ENCODE assay signal across 18 cellular contexts in genomic region chr5:154708207-154708606, GRCh38. TPM values are rescaled to one million over a fixed set of nuclear protein-coding genes. Genes with fewer than 3 reads are reported as not detected.
DNase-seq lines count a peak whose midpoint lies in the region; ATAC-seq and TF ChIP-seq lines count a peak whose summit lies in the region.
"Had no signal": no experiment of that assay in that cellular context is flagged by ENCODE, and none has a peak within 500 bp of the region (broad histone marks: within the 10 kb centered on the region; RNA-seq: fewer than 3 reads in every experiment).

No MANE protein-coding gene starts in this region.

- no peak for TF ChIP-seq POLR2A in right lobe of liver (IDR thresholded peaks at IDR 0.05)

- H3K9me3 ChIP-seq in right lobe of liver (no peaks in the 10 kb centered on the region), psoas muscle (no peaks in the 10 kb centered on the region)
- H3K9me3 ChIP-seq: BLaER1 had no signal

- DNase-seq in CD14-positive monocyte (ENCODE audit: low spot score) (no peak), WTC11 (ENCODE audit: low spot score) (no peak), right lobe of liver (no peak), psoas muscle (no peak), NCI-H526 treated with DMSO at 0.1 percent for 48 hours (lab: John Stamatoyannopoulos, UW) (no peak), T-helper 2 cell (no peak), brain microvascular endothelial cell (no peak)
- DNase-seq: 8988T; CD8-positive, alpha-beta T cell; DMS 273 treated with DMSO at 0.1 percent for 48 hours; DMS53; DND-41 had no signal

- CTCF ChIA-PET in WTC11 (lab: Charles Lee), result no interaction called here

- WGBS in right lobe of liver (ENCODE audit: insufficient coverage, low coverage, low lambda C conversion rate, missing lambda C conversion rate), result 44% methylated on average over 6 of the region's 6 CpGs
- WGBS in psoas muscle, 3 donors, result 54 to 72% (median 66%) methylated on average over 6 of the region's 6 CpGs

- H3K27me3 ChIP-seq in right lobe of liver (no peaks in the 10 kb centered on the region), psoas muscle (ENCODE audit: insufficient read depth in 3 of 3, low read length in 2 of 3) (no peaks in the 10 kb centered on the region), brain microvascular endothelial cell (replicated peaks) (no peaks in the 10 kb centered on the region)
- H3K27me3 ChIP-seq: BLaER1 had no signal

- H3K27ac ChIP-seq in right lobe of liver, result peak overlapping the region in 2 of 3 donors; percentile 16 to 74
- H3K27ac ChIP-seq in psoas muscle, result peak overlapping the region; percentile 55
- no peak overlapping the region for H3K27ac ChIP-seq in brain microvascular endothelial cell
- H3K27ac ChIP-seq: BLaER1, HL-60 had no signal

- H3K9me3 Mint-ChIP-seq in CD14-positive monocyte (peaks cover 0 to 2% (median 0%) of the 10 kb centered on the region in 7 donors), WTC11 (no peaks in the 10 kb centered on the region)
- H3K9me3 Mint-ChIP-seq: CD8-positive, alpha-beta T cell; GM23338; HFFc6 had no signal

- H3K4me1 Mint-ChIP-seq in CD14-positive monocyte, result peaks cover 27% of the 10 kb centered on the region
- peaks cover 50% of the 10 kb centered on the region for H3K4me1 Mint-ChIP-seq in WTC11

- no peak overlapping the region for H3K4me3 Mint-ChIP-seq in CD14-positive monocyte
- H3K4me3 Mint-ChIP-seq in WTC11, result no peak overlapping the region
- H3K4me3 Mint-ChIP-seq: CD8-positive, alpha-beta T cell; GM23338; HFFc6 had no signal

- POLR2A ChIA-PET in WTC11 (lab: Charles Lee), result no interaction called here

- TF ChIP-seq CTCF in CD14-positive monocyte (IDR thresholded peaks at IDR 0.05), result no peak
- no peak for TF ChIP-seq CTCF in WTC11 (IDR thresholded peaks at IDR 0.05)
- TF ChIP-seq CTCF in right lobe of liver (IDR thresholded peaks at IDR 0.05), result no peak
- TF ChIP-seq CTCF in psoas muscle (IDR thresholded peaks at IDR 0.05), result no peak
- TF ChIP-seq CTCF in brain microvascular endothelial cell (IDR thresholded peaks at IDR 0.05; ENCODE audit: low read depth, low read length, missing control alignments), result no peak

- in situ Hi-C loops in brain microvascular endothelial cell (cut with HindIII; ENCODE audit: low pct_ligation_motif_present, low sequenced_read_pairs), result no loop called here

- no peak for ATAC-seq in WTC11
- ATAC-seq in right lobe of liver, result peak in 1 of 4 donors; percentile 39
- ATAC-seq in psoas muscle, result peak in 3 of 4 donors; percentile 51 to 66 (median 53)
- ATAC-seq in SK-N-SH treated with all-trans-retinoic acid at 6 μM for 48 hours, result no peak
- ATAC-seq: CD8-positive, alpha-beta T cell; GM12878; GM23338 had no signal

- H3K36me3 Mint-ChIP-seq in CD14-positive monocyte (no peaks in the 10 kb centered on the region), WTC11 (no peaks in the 10 kb centered on the region)
- H3K36me3 Mint-ChIP-seq: CD8-positive, alpha-beta T cell had no signal

- H3K27ac Mint-ChIP-seq in CD14-positive monocyte (peak overlapping the region; percentile 35 to 98 (median 89)), WTC11 (peak overlapping the region; percentile 72; the same call in 1 of the 2 replicates)
- H3K27ac Mint-ChIP-seq: CD8-positive, alpha-beta T cell; GM23338; HFFc6 had no signal

- intact Hi-C loops in CD14-positive monocyte (cut with micrococcal nuclease) (loop anchor here in 1 of 2 donors (2.0 kb wide), 1 partner anchor 49 kb away; no protein-coding TSS in a partner anchor), right lobe of liver (cut with DNase I) (no loop called here), psoas muscle (cut with DNase I) (no loop called here)

- H3K36me3 ChIP-seq in right lobe of liver (no peaks in the 10 kb centered on the region), psoas muscle (ENCODE audit: insufficient read depth in 1 of 2, low read depth in 1 of 2) (no peaks in the 10 kb centered on the region), brain microvascular endothelial cell (replicated peaks) (no peaks in the 10 kb centered on the region)
- H3K36me3 ChIP-seq: BLaER1 had no signal

- H3K4me1 ChIP-seq in right lobe of liver, result peaks cover 0 to 27% (median 7%) of the 10 kb centered on the region in 4 donors
- peaks cover 21% of the 10 kb centered on the region for H3K4me1 ChIP-seq in psoas muscle
- H3K4me1 ChIP-seq: BLaER1 had no signal

- H3K27me3 Mint-ChIP-seq in CD14-positive monocyte (ENCODE audit: low read depth in 3 of 3) (peaks cover 0 to 2% (median 2%) of the 10 kb centered on the region in 3 donors), WTC11 (ENCODE audit: low read depth) (no peaks in the 10 kb centered on the region)

- H3K4me3 ChIP-seq in right lobe of liver (no peak overlapping the region), psoas muscle (no peak overlapping the region), brain microvascular endothelial cell (ENCODE audit: low read depth, low read length) (no peak overlapping the region)
- H3K4me3 ChIP-seq: BLaER1, GM12878, GM23338 had no signal

TF ChIP-seq in WTC11, 78 proteins besides CTCF, POLR2A, EP300 and RAD21 (continues in another document):
- TF ChIP-seq, protein P1, sequence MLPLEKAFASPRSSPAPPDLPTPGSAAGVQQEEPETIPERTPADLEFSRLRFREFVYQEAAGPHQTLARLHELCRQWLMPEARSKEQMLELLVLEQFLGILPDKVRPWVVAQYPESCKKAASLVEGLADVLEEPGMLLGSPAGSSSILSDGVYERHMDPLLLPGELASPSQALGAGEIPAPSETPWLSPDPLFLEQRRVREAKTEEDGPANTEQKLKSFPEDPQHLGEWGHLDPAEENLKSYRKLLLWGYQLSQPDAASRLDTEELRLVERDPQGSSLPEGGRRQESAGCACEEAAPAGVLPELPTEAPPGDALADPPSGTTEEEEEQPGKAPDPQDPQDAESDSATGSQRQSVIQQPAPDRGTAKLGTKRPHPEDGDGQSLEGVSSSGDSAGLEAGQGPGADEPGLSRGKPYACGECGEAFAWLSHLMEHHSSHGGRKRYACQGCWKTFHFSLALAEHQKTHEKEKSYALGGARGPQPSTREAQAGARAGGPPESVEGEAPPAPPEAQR (CRISPR knock-in tag; IDR thresholded peaks at IDR 0.05), result no peak
- TF ChIP-seq GTF2I (CRISPR knock-in tag; conservative IDR thresholded peaks at IDR 0.05) (no peak), ZNF423 (CRISPR knock-in tag; IDR thresholded peaks at IDR 0.05) (no peak), FOXK1 (CRISPR knock-in tag; IDR thresholded peaks at IDR 0.05) (no peak)
- TF ChIP-seq, protein P2, sequence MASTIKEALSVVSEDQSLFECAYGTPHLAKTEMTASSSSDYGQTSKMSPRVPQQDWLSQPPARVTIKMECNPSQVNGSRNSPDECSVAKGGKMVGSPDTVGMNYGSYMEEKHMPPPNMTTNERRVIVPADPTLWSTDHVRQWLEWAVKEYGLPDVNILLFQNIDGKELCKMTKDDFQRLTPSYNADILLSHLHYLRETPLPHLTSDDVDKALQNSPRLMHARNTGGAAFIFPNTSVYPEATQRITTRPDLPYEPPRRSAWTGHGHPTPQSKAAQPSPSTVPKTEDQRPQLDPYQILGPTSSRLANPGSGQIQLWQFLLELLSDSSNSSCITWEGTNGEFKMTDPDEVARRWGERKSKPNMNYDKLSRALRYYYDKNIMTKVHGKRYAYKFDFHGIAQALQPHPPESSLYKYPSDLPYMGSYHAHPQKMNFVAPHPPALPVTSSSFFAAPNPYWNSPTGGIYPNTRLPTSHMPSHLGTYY (CRISPR knock-in tag; IDR thresholded peaks at IDR 0.05), result no peak

TF ChIP-seq in SK-N-SH treated with all-trans-retinoic acid at 6 μM for 48 hours, 23 proteins besides CTCF, POLR2A, EP300 and RAD21 (continues in another document):
- TF ChIP-seq TSHZ2 (CRISPR knock-in tag; IDR thresholded peaks at IDR 0.05) (no peak), ZC3H10 (CRISPR knock-in tag; IDR thresholded peaks at IDR 0.05) (no peak), TOX (CRISPR knock-in tag; IDR thresholded peaks at IDR 0.05; ENCODE audit: borderline replicate concordance) (no peak), RARB (CRISPR knock-in tag; IDR thresholded peaks at IDR 0.05) (no peak), TCF4 (CRISPR knock-in tag; IDR thresholded peaks at IDR 0.05; ENCODE audit: borderline replicate concordance) (no peak), CREB5 (CRISPR knock-in tag; IDR thresholded peaks at IDR 0.05; ENCODE audit: low read depth) (no peak)

RNA-seq across cellular contexts. Expression of gene LARP1, which starts 47.0 kb away (rescaled TPM):
- 1 to 10 TPM; 4.7 to 5.8 TPM for polyA plus RNA-seq in CD14-positive monocyte
- 360 to 406 TPM (median 378 TPM) in 3 replicates for total RNA-seq in WTC11 (2021)
- total RNA-seq in right lobe of liver, result 10 to 100 TPM; 58.2 to 85.7 (median 73.0) TPM
- total RNA-seq in psoas muscle, result 100 to 1,000 TPM; 105 to 173 (median 162) TPM
- 100 to 1,000 TPM in 1 of 3 donors, 10 to 100 TPM in 2; 34.1 to 108 (median 48.4) TPM for polyA plus RNA-seq in psoas muscle

Comparison
In these comparisons a context has a peak if more than half of its experiments do, and no peak if none do; other contexts are left out.
1. ATAC-seq: peak in psoas muscle (3 of 4); none in WTC11 (single experiment) and SK-N-SH treated with all-trans-retinoic acid at 6 μM for 48 hours (single experiment).